ENCODE assay signal across 8 cellular contexts in genomic region chr17:30323262-30323894, GRCh38. TPM values are rescaled to one million over a fixed set of nuclear protein-coding genes. Genes with fewer than 3 reads are reported as not detected.
A peak's percentile ranks its signal among the peaks of the same experiment; 100 is the strongest.
DNase-seq lines count a peak whose midpoint lies in the region; ATAC-seq and TF ChIP-seq lines count a peak whose summit lies in the region.
"Had no signal": no experiment of that assay in that cellular context is flagged by ENCODE, and none has a peak within 500 bp of the region (broad histone marks: within the 10 kb centered on the region; RNA-seq: fewer than 3 reads in every experiment).

No MANE protein-coding gene starts in this region.

- no peak overlapping the region for H3K27ac ChIP-seq in smooth muscle cell (ENCODE audit: low read depth)
- H3K27ac ChIP-seq: adrenal gland had no signal

- peaks cover 15% of the 10 kb centered on the region for H3K27me3 ChIP-seq in smooth muscle cell (ENCODE audit: low read depth)
- H3K27me3 ChIP-seq: adrenal gland had no signal

- no peaks in the 10 kb centered on the region for H4K20me1 ChIP-seq in smooth muscle cell (ENCODE audit: low read depth)

- ATAC-seq in GM19463 (IDR thresholded peaks at IDR 0.05; ENCODE audit: unreplicated experiment): no peak

- no peak overlapping the region for H2AFZ ChIP-seq in smooth muscle cell (ENCODE audit: low read depth)

- DNase-seq in DMS79 (lab: John Stamatoyannopoulos, UW): peak; percentile 90
- peak; percentile 82 for DNase-seq in NAMALWA (ENCODE audit: low spot score)
- DNase-seq in T-helper 1 cell: peak in 4 of 5 donors; percentile 24 to 50 (median 42)
- peak; percentile 42 for DNase-seq in germinal center (ENCODE audit: low spot score)
- no peak for DNase-seq in COLO829 (ENCODE audit: low spot score)
- no peak for DNase-seq in smooth muscle cell (lab: John Stamatoyannopoulos, UW; ENCODE audit: unreplicated experiment)

- H3K4me3 ChIP-seq in smooth muscle cell: no peak overlapping the region

- H3K4me2 ChIP-seq in smooth muscle cell: no peak overlapping the region

- no peak overlapping the region for H3K9ac ChIP-seq in smooth muscle cell (ENCODE audit: low read depth)

- no peaks in the 10 kb centered on the region for H3K4me1 ChIP-seq in smooth muscle cell (ENCODE audit: low read depth)
- H3K4me1 ChIP-seq: adrenal gland had no signal

- no peaks in the 10 kb centered on the region for H3K9me3 ChIP-seq in smooth muscle cell (replicated peaks; ENCODE audit: low read depth)
- H3K9me3 ChIP-seq: adrenal gland had no signal

- no peaks in the 10 kb centered on the region for H3K79me2 ChIP-seq in smooth muscle cell (ENCODE audit: low read depth)

- WGBS in smooth muscle cell (ENCODE audit: low lambda C conversion rate): 80% methylated on average over 5 of the region's 5 CpGs

- H3K36me3 ChIP-seq in smooth muscle cell (ENCODE audit: low read depth): no peaks in the 10 kb centered on the region
- H3K36me3 ChIP-seq: adrenal gland had no signal

- no peaks in the 10 kb centered on the region for H3F3A ChIP-seq in smooth muscle cell (ENCODE audit: low read depth)

- TF ChIP-seq CTCF in smooth muscle cell (IDR thresholded peaks at IDR 0.05; ENCODE audit: borderline replicate concordance, insufficient read depth, poor library complexity, severe bottlenecking): no peak

RNA-seq across cellular contexts. Expression of gene TMIGD1, which starts 10.5 kb away (rescaled TPM):
- not detected in 2 replicates for total RNA-seq in smooth muscle cell
- not detected in 2 replicates for polyA plus RNA-seq in smooth muscle cell
- total RNA-seq: adrenal gland had no signal
- polyA plus RNA-seq: adrenal gland had no signal

RNA-seq across cellular contexts. Expression of gene BLMH, which starts 31.6 kb away (rescaled TPM):
- total RNA-seq in smooth muscle cell: 13.2 and 16.0 TPM in 2 replicates
- 20.5 and 26.1 TPM in 2 replicates for polyA plus RNA-seq in smooth muscle cell

RNA-seq across cellular contexts. Expression of gene CPD, which starts 55.3 kb away (rescaled TPM):
- 51.5 and 68.5 TPM in 2 replicates for total RNA-seq in smooth muscle cell
- polyA plus RNA-seq in smooth muscle cell: 12.0 and 16.8 TPM in 2 replicates

Comparison
In these comparisons a context has a peak if more than half of its experiments do, and no peak if none do; other contexts are left out.
1. DNase-seq: peak in DMS79 (single experiment), NAMALWA (single experiment), T-helper 1 cell (4 of 5) and germinal center (single experiment); none in COLO829 (single experiment) and smooth muscle cell (single experiment).